In the genomic region with DNA sequence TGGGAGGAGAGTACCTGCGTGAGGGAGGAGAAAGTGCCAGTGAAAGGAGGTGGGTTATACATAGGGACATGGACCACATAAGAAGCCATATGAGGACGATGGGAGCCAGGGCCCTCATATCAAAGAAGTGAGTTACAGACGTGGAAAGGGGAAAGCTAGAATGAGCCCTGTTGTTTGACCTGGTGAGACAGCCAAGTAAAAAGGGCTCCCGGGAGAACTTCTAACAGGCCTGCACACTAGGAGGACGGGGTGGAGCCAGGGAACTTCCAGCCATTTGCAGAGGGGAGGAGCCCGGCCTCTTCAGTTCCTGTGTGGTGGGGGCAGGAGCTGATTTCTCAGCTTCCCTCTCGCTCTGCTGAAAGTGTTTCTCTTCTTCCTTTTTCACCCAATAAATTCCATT, we compare ENCODE assay signal across 10 cellular contexts.
DNase-seq lines count a peak whose midpoint lies in the region; TF ChIP-seq lines count a peak whose summit lies in the region.
"Had no signal": no experiment of that assay in that cellular context is flagged by ENCODE, and none has a peak within 500 bp of the region (broad histone marks: within the 10 kb centered on the region; RNA-seq: fewer than 3 reads in every experiment).

No MANE protein-coding gene starts in this region.

- no peaks in the 10 kb centered on the region for H3K9me3 Mint-ChIP-seq in activated CD4-positive, alpha-beta T cell treated with anti-CD3 and anti-CD28 coated beads, Interleukin-2, amount 10 ng/mL, durations not matched to agents 24 days and 14 days
- no peaks in the 10 kb centered on the region for H3K9me3 Mint-ChIP-seq in activated CD4-positive, alpha-beta T cell treated with anti-CD3 and anti-CD28 coated beads, Interleukin-2, amount 10 ng/mL, durations not matched to agents 7 days and 5 days

- H3K27ac ChIP-seq in osteoblast (ENCODE audit: low read depth, low read length) (no peak overlapping the region), substantia nigra (ENCODE audit: low read depth, low read length, poor library complexity, severe bottlenecking) (no peak overlapping the region)
- H3K27ac ChIP-seq: SK-N-MC had no signal

- H3K4me1 ChIP-seq in osteoblast (ENCODE audit: insufficient read depth, low read length): peaks cover 9% of the 10 kb centered on the region

- no peak for TF ChIP-seq POLR2A in NB4 (IDR thresholded peaks at IDR 0.05; ENCODE audit: extremely low read depth, insufficient read length)

- H3K4me1 Mint-ChIP-seq in activated CD4-positive, alpha-beta T cell treated with anti-CD3 and anti-CD28 coated beads, Interleukin-2, amount 10 ng/mL, durations not matched to agents 24 days and 14 days: peaks cover 6% of the 10 kb centered on the region
- peaks cover 19% of the 10 kb centered on the region for H3K4me1 Mint-ChIP-seq in activated CD4-positive, alpha-beta T cell treated with anti-CD3 and anti-CD28 coated beads, Interleukin-2, amount 10 ng/mL, durations not matched to agents 7 days and 5 days

- TF ChIP-seq CTCF in NB4 (IDR thresholded peaks at IDR 0.05; ENCODE audit: low read depth, low read length) (no peak), cardiac fibroblast (IDR thresholded peaks at IDR 0.05; ENCODE audit: low read depth, low read length) (no peak), osteoblast (IDR thresholded peaks at IDR 0.05; ENCODE audit: extremely low read depth, low read depth, low read length) (no peak)

- no peak overlapping the region for H3K4me3 ChIP-seq in NB4 (ENCODE audit: low read depth, low read length)
- H3K4me3 ChIP-seq in cardiac fibroblast (replicated peaks in 1 of 2; ENCODE audit: low read depth in 2 of 2, low read length in 2 of 2): no peak overlapping the region
- no peak overlapping the region for H3K4me3 ChIP-seq in osteoblast (ENCODE audit: insufficient read depth, low read length)
- H3K4me3 ChIP-seq: SK-N-MC had no signal

- peak overlapping the region; percentile 78 for H2AFZ ChIP-seq in osteoblast (ENCODE audit: low read length)

- H3K27me3 Mint-ChIP-seq in activated CD4-positive, alpha-beta T cell treated with anti-CD3 and anti-CD28 coated beads, Interleukin-2, amount 10 ng/mL, durations not matched to agents 24 days and 14 days: peaks cover 7% of the 10 kb centered on the region
- peaks cover 20% of the 10 kb centered on the region for H3K27me3 Mint-ChIP-seq in activated CD4-positive, alpha-beta T cell treated with anti-CD3 and anti-CD28 coated beads, Interleukin-2, amount 10 ng/mL, durations not matched to agents 7 days and 5 days

- H3K4me2 ChIP-seq in osteoblast (ENCODE audit: insufficient read depth, low read length): peak overlapping the region; percentile 23

- peaks cover 13% of the 10 kb centered on the region for H3K27me3 ChIP-seq in osteoblast (ENCODE audit: insufficient read depth, low read length)

- H3K4me3 Mint-ChIP-seq in activated CD4-positive, alpha-beta T cell treated with anti-CD3 and anti-CD28 coated beads, Interleukin-2, amount 10 ng/mL, durations not matched to agents 24 days and 14 days: no peak overlapping the region
- no peak overlapping the region for H3K4me3 Mint-ChIP-seq in activated CD4-positive, alpha-beta T cell treated with anti-CD3 and anti-CD28 coated beads, Interleukin-2, amount 10 ng/mL, durations not matched to agents 7 days and 5 days

- H3K9me3 ChIP-seq in osteoblast (ENCODE audit: low read depth, low read length): no peaks in the 10 kb centered on the region

- no peaks in the 10 kb centered on the region for H3K79me2 ChIP-seq in osteoblast (ENCODE audit: insufficient read depth, low read length)

- no peaks in the 10 kb centered on the region for H4K20me1 ChIP-seq in osteoblast (ENCODE audit: insufficient read depth, low read length)

- POLR2A ChIA-PET in activated CD4-positive, alpha-beta T cell treated with anti-CD3 and anti-CD28 coated beads, Interleukin-2, amount 10 ng/mL, durations not matched to agents 7 days and 5 days (lab: Charles Lee): no interaction called here

- H3K36me3 Mint-ChIP-seq in activated CD4-positive, alpha-beta T cell treated with anti-CD3 and anti-CD28 coated beads, Interleukin-2, amount 10 ng/mL, durations not matched to agents 24 days and 14 days (ENCODE audit: low read depth): no peaks in the 10 kb centered on the region
- H3K36me3 Mint-ChIP-seq in activated CD4-positive, alpha-beta T cell treated with anti-CD3 and anti-CD28 coated beads, Interleukin-2, amount 10 ng/mL, durations not matched to agents 7 days and 5 days (ENCODE audit: low read depth): no peaks in the 10 kb centered on the region

- no peaks in the 10 kb centered on the region for H3K36me3 ChIP-seq in osteoblast (ENCODE audit: insufficient read depth, low read length)

- CTCF ChIA-PET in activated CD4-positive, alpha-beta T cell treated with anti-CD3 and anti-CD28 coated beads, Interleukin-2, amount 10 ng/mL, durations not matched to agents 7 days and 5 days (lab: Charles Lee): interaction anchor here (0.7 to 2.0 kb wide), 2 partner anchors 59 to 238 kb away, joined by 3 to 5 read pairs; no protein-coding TSS in a partner anchor

- intact Hi-C loops in activated CD4-positive, alpha-beta T cell treated with anti-CD3 and anti-CD28 coated beads, Interleukin-2, amount 10 ng/mL, durations not matched to agents 24 days and 14 days (cut with micrococcal nuclease): no loop called here

- no peak overlapping the region for H3K27ac Mint-ChIP-seq in activated CD4-positive, alpha-beta T cell treated with anti-CD3 and anti-CD28 coated beads, Interleukin-2, amount 10 ng/mL, durations not matched to agents 24 days and 14 days
- H3K27ac Mint-ChIP-seq in activated CD4-positive, alpha-beta T cell treated with anti-CD3 and anti-CD28 coated beads, Interleukin-2, amount 10 ng/mL, durations not matched to agents 7 days and 5 days: no peak overlapping the region

- peak; percentile 59 for DNase-seq in activated CD4-positive, alpha-beta T cell treated with anti-CD3 and anti-CD28 coated beads, Interleukin-2, amount 10 ng/mL, durations not matched to agents 24 days and 14 days
- DNase-seq in activated CD4-positive, alpha-beta T cell treated with anti-CD3 and anti-CD28 coated beads, Interleukin-2, amount 10 ng/mL, durations not matched to agents 7 days and 5 days: no peak
- DNase-seq in NB4 (ENCODE audit: low read depth): peak; percentile 54
- DNase-seq in cardiac fibroblast (ENCODE audit: low read depth in 2 of 2): peak; percentile 28 to 40
- DNase-seq in osteoblast (ENCODE audit: insufficient read length, low spot score, missing footprints): no peak
- DNase-seq in KG1 (lab: John Stamatoyannopoulos, UW): no peak
- no peak for DNase-seq in NCI-H2029 treated with DMSO at 0.1 percent for 48 hours (lab: John Stamatoyannopoulos, UW)
- DNase-seq in substantia nigra (lab: John Stamatoyannopoulos, UW): no peak
- DNase-seq: NCI-H1417 had no signal

Comparison
In these comparisons a context has a peak if more than half of its experiments do, and no peak if none do; other contexts are left out.
1. DNase-seq: peak in activated CD4-positive, alpha-beta T cell treated with anti-CD3 and anti-CD28 coated beads, Interleukin-2, amount 10 ng/mL, durations not matched to agents 24 days and 14 days (single experiment), NB4 (single experiment) and cardiac fibroblast (2 of 2); none in activated CD4-positive, alpha-beta T cell treated with anti-CD3 and anti-CD28 coated beads, Interleukin-2, amount 10 ng/mL, durations not matched to agents 7 days and 5 days (single experiment), osteoblast (single experiment), KG1 (single experiment), NCI-H2029 treated with DMSO at 0.1 percent for 48 hours (single experiment) and substantia nigra (0 of 49).